ENCODE assay signal across 9 cellular contexts in genomic region chr17:15945493-15946209, GRCh38.
DNase-seq lines count a peak whose midpoint lies in the region; ATAC-seq, FAIRE-seq and TF ChIP-seq lines count a peak whose summit lies in the region.
"Had no signal": no experiment of that assay in that cellular context is flagged by ENCODE, and none has a peak within 500 bp of the region (broad histone marks: within the 10 kb centered on the region; RNA-seq: fewer than 3 reads in every experiment).

No MANE protein-coding gene starts in this region.

- no peak for TF ChIP-seq CTCF in neutrophil (IDR thresholded peaks at IDR 0.05)

- peak; percentile 38 for DNase-seq in DMS 273 (lab: John Stamatoyannopoulos, UW; ENCODE audit: unreplicated experiment)
- no peak for DNase-seq in DMS 273 treated with DMSO at 0.1 percent for 48 hours (lab: John Stamatoyannopoulos, UW)
- DNase-seq in activated CD4-positive, alpha-beta T cell treated with anti-CD3 and anti-CD28 coated beads for 4 hours = peak; percentile 43 to 62
- peak; percentile 22 for DNase-seq in fibroblast of gingiva (ENCODE audit: low read depth)
- DNase-seq in H54 (ENCODE audit: insufficient read length, low spot score) = no peak
- DNase-seq in AML-193 (lab: John Stamatoyannopoulos, UW) = no peak

- ATAC-seq in HG02981 (IDR thresholded peaks at IDR 0.05; ENCODE audit: unreplicated experiment) = no peak

- no peaks in the 10 kb centered on the region for H3K9me3 ChIP-seq in neutrophil

- FAIRE-seq in H54 (lab: Jason Lieb, UNC) = no peak

- H3K4me1 ChIP-seq in neutrophil (ENCODE audit: control insufficient read depth in 1 of 2, insufficient read depth in 1 of 2, low read depth in 1 of 2, low read length in 1 of 2) = peaks cover 32 to 34% of the 10 kb centered on the region in 2 experiments

- peak overlapping the region; percentile 63 to 67 for H3K4me3 ChIP-seq in neutrophil (ENCODE audit: low read depth in 1 of 2, low read length in 1 of 2)

- peaks cover 34% of the 10 kb centered on the region for H3K27me3 ChIP-seq in neutrophil

- no peak for TF ChIP-seq POLR2A in H54 (IDR thresholded peaks at IDR 0.05; ENCODE audit: low read depth, low read length)

- H3K27ac ChIP-seq in neutrophil = no peak overlapping the region
- H3K27ac ChIP-seq: 22Rv1 had no signal

- H3K36me3 ChIP-seq in neutrophil = no peaks in the 10 kb centered on the region

Comparison
In these comparisons a context has a peak if more than half of its experiments do, and no peak if none do; other contexts are left out.
1. DNase-seq: peak in DMS 273 (single experiment), activated CD4-positive, alpha-beta T cell treated with anti-CD3 and anti-CD28 coated beads for 4 hours (2 of 2) and fibroblast of gingiva (single experiment); none in DMS 273 treated with DMSO at 0.1 percent for 48 hours (single experiment), H54 (single experiment) and AML-193 (0 of 2).